8 cellular contexts compared by ENCODE assay signal in the genomic region with DNA sequence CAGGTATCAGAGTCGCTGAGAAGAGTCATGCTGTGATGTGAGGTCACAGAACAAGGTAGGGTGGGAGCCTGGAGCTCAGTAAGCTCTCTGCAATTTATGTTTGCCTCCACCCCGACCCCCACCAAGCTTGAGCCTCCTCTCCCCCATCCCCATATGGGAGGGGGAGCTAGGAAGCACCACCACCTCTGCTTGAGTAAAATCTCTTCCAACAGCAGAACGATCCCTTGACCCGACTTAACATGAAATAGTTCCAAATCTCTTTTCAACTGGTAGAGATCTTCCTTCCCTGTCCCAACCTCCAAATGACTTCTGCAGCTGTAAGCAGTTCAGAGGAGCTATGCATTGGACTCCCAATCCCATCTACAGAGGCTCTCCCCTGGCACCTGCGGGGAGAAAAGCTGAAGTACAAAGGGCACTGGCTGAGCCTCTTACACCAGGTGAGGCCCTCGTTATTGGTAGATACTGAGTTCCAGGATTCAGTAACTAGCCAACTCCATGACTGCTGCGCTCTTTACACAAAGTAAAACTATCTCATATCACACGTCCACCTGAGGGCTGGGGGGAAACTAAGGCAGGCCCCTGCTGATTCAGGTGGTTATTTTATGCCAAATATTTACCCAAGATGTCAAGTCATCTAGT. TPM values are rescaled to one million over a fixed set of nuclear protein-coding genes. Genes with fewer than 3 reads are reported as not detected.
A peak's percentile ranks its signal among the peaks of the same experiment; 100 is the strongest.
DNase-seq lines count a peak whose midpoint lies in the region; ATAC-seq and TF ChIP-seq lines count a peak whose summit lies in the region.

No MANE protein-coding gene starts in this region.

- H3K9me3 ChIP-seq in iPS-15b (ENCODE audit: control insufficient read depth, insufficient read depth, low read length): no peaks in the 10 kb centered on the region

- peak overlapping the region; percentile 95 for H3K9ac ChIP-seq in iPS-15b (ENCODE audit: low read depth, low read length)

- no peaks in the 10 kb centered on the region for H3K27me3 ChIP-seq in HL-60 (ENCODE audit: insufficient read depth, poor library complexity, severe bottlenecking)
- H3K27me3 ChIP-seq in iPS-15b (ENCODE audit: control insufficient read depth, insufficient read depth, low read length): no peaks in the 10 kb centered on the region

- peaks cover 49% of the 10 kb centered on the region for H3K4me1 Mint-ChIP-seq in CD14-positive monocyte
- H3K4me1 Mint-ChIP-seq in activated T-cell treated with anti-CD3 and anti-CD28 coated beads, Interleukin-2, amount 50 U/mL, for 4 hours (ENCODE audit: low read depth): peaks cover 23% of the 10 kb centered on the region
- H3K4me1 Mint-ChIP-seq in stimulated activated memory B cell treated with anti-CD40 and anti-IgM and Interleukin-4, amounts not matched to agents 10 μg/mL and 1 μg/mL and 100 μg/mL, for 72 hours: peaks cover 49% of the 10 kb centered on the region

- intact Hi-C loops in CD14-positive monocyte (cut with micrococcal nuclease): no loop called here

- peak overlapping the region; percentile 68 to 95 (median 87) for H3K27ac Mint-ChIP-seq in CD14-positive monocyte
- H3K27ac Mint-ChIP-seq in stimulated activated memory B cell treated with anti-CD40 and anti-IgM and Interleukin-4, amounts not matched to agents 10 μg/mL and 1 μg/mL and 100 μg/mL, for 72 hours: peak overlapping the region; percentile 92

- H3K4me3 ChIP-seq in HL-60 (replicated peaks; ENCODE audit: insufficient read depth, low read length): peak overlapping the region; percentile 97
- H3K4me3 ChIP-seq in iPS-15b (ENCODE audit: low read depth, low read length): peak overlapping the region; percentile 95

- peaks cover 0 to 7% (median 4%) of the 10 kb centered on the region in 3 donors for H3K27me3 Mint-ChIP-seq in CD14-positive monocyte (ENCODE audit: low read depth in 3 of 3)
- no peaks in the 10 kb centered on the region for H3K27me3 Mint-ChIP-seq in activated T-cell treated with anti-CD3 and anti-CD28 coated beads, Interleukin-2, amount 50 U/mL, for 4 hours (ENCODE audit: low read depth)
- H3K27me3 Mint-ChIP-seq in stimulated activated memory B cell treated with anti-CD40 and anti-IgM and Interleukin-4, amounts not matched to agents 10 μg/mL and 1 μg/mL and 100 μg/mL, for 72 hours: no peaks in the 10 kb centered on the region

- H3K9me3 Mint-ChIP-seq in CD14-positive monocyte: peaks cover 0 to 4% (median 2%) of the 10 kb centered on the region in 7 donors
- H3K9me3 Mint-ChIP-seq in activated T-cell treated with anti-CD3 and anti-CD28 coated beads, Interleukin-2, amount 50 U/mL, for 4 hours: no peaks in the 10 kb centered on the region
- peaks cover 3% of the 10 kb centered on the region for H3K9me3 Mint-ChIP-seq in stimulated activated memory B cell treated with anti-CD40 and anti-IgM and Interleukin-4, amounts not matched to agents 10 μg/mL and 1 μg/mL and 100 μg/mL, for 72 hours

- H3K4me1 ChIP-seq in iPS-15b (ENCODE audit: control insufficient read depth, insufficient read depth, low read length): no peaks in the 10 kb centered on the region

- ATAC-seq in activated T-cell treated with anti-CD3 and anti-CD28 coated beads, Interleukin-2, amount 50 U/mL, for 4 hours: no peak
- ATAC-seq in stimulated activated memory B cell treated with anti-CD40 and anti-IgM and Interleukin-4, amounts not matched to agents 10 μg/mL and 1 μg/mL and 100 μg/mL, for 72 hours: no peak

- peak overlapping the region; percentile 78 for H3K27ac ChIP-seq in HL-60 (replicated peaks)

- H3K36me3 ChIP-seq in iPS-15b (ENCODE audit: control insufficient read depth, insufficient read depth, low read length): peaks cover 35% of the 10 kb centered on the region

- peak overlapping the region; percentile 95 to 96 for H3K4me3 Mint-ChIP-seq in CD14-positive monocyte
- H3K4me3 Mint-ChIP-seq in activated T-cell treated with anti-CD3 and anti-CD28 coated beads, Interleukin-2, amount 50 U/mL, for 4 hours: peak overlapping the region; percentile 96
- H3K4me3 Mint-ChIP-seq in stimulated activated memory B cell treated with anti-CD40 and anti-IgM and Interleukin-4, amounts not matched to agents 10 μg/mL and 1 μg/mL and 100 μg/mL, for 72 hours: peak overlapping the region; percentile 99

- no peak for DNase-seq in CD14-positive monocyte (ENCODE audit: low spot score)
- peak; percentile 18 to 41 for DNase-seq in HL-60 (ENCODE audit: low read depth in 1 of 2, low spot score in 1 of 2)
- DNase-seq in activated T-cell treated with anti-CD3 and anti-CD28 coated beads, Interleukin-2, amount 50 U/mL, for 4 hours: no peak
- DNase-seq in retina: no peak
- DNase-seq in NCI-H748 (lab: John Stamatoyannopoulos, UW; ENCODE audit: unreplicated experiment): no peak
- no peak for DNase-seq in amygdala (lab: John Stamatoyannopoulos, UW)

- peaks cover 31 to 38% of the 10 kb centered on the region in 2 donors for H3K36me3 Mint-ChIP-seq in CD14-positive monocyte
- H3K36me3 Mint-ChIP-seq in activated T-cell treated with anti-CD3 and anti-CD28 coated beads, Interleukin-2, amount 50 U/mL, for 4 hours (ENCODE audit: insufficient read depth): peaks cover 34% of the 10 kb centered on the region
- H3K36me3 Mint-ChIP-seq in stimulated activated memory B cell treated with anti-CD40 and anti-IgM and Interleukin-4, amounts not matched to agents 10 μg/mL and 1 μg/mL and 100 μg/mL, for 72 hours: peaks cover 49% of the 10 kb centered on the region

- TF ChIP-seq CTCF in CD14-positive monocyte (IDR thresholded peaks at IDR 0.05) (no peak), HL-60 (IDR thresholded peaks at IDR 0.05; ENCODE audit: insufficient read depth, low read length) (no peak)

RNA-seq across cellular contexts. Expression of a gene that starts 3.4 kb away (rescaled TPM):
- 1,000 to 10,000 TPM; 1,133 to 1,620 TPM for polyA plus RNA-seq in CD14-positive monocyte
- 1,000 to 10,000 TPM; 3,953 to 4,676 (median 4,016) TPM for total RNA-seq in activated T-cell treated with anti-CD3 and anti-CD28 coated beads, Interleukin-2, amount 50 U/mL, for 4 hours

RNA-seq across cellular contexts. Expression of a gene that starts 19.0 kb away (rescaled TPM):
- not detected for polyA plus RNA-seq in CD14-positive monocyte
- total RNA-seq in activated T-cell treated with anti-CD3 and anti-CD28 coated beads, Interleukin-2, amount 50 U/mL, for 4 hours: under 1 TPM in 2 of 3 donors, not detected in 1; 0.33 to 0.58 TPM

RNA-seq across cellular contexts. Expression of a gene that starts 43.0 kb away (rescaled TPM):
- 10 to 100 TPM; 10.3 to 13.9 TPM for polyA plus RNA-seq in CD14-positive monocyte
- 10 to 100 TPM; 59.3 to 63.3 (median 61.6) TPM for total RNA-seq in activated T-cell treated with anti-CD3 and anti-CD28 coated beads, Interleukin-2, amount 50 U/mL, for 4 hours

Comparison
In these comparisons a context has a peak if more than half of its experiments do, and no peak if none do; other contexts are left out.
1. DNase-seq: peak in HL-60 (2 of 2); none in CD14-positive monocyte (single experiment), activated T-cell treated with anti-CD3 and anti-CD28 coated beads, Interleukin-2, amount 50 U/mL, for 4 hours (single experiment), retina (single experiment), NCI-H748 (single experiment) and amygdala (0 of 56).
2. Peak in every context shown above with its lines, with median percentiles within 50 percentile points of each other: H3K4me3 Mint-ChIP-seq.